Comparison of ENCODE assay signal across 19 cellular contexts in the genomic region with DNA sequence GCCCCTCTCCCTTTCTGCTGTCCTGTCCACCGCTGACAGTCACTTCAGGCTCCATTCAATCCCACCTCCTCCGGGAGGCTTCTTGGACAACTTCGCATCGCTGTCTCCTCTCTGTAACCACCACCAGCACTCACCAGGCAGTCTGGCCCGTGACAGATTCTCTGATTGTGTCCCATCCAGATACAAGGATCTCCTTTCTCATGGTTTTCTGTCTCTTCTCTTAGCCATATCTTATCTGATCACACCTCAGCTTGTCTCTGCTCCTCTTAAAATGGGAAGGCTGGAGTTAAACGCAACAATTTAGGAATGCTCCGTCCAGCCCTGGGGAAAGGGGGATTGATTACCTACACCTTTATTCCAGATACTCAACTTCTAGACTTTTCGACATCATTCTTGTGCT. TPM values are rescaled to one million over a fixed set of nuclear protein-coding genes. Genes with fewer than 3 reads are reported as not detected.
DNase-seq lines count a peak whose midpoint lies in the region; ATAC-seq, FAIRE-seq and TF ChIP-seq lines count a peak whose summit lies in the region.
"Had no signal": no experiment of that assay in that cellular context is flagged by ENCODE, and none has a peak within 500 bp of the region (broad histone marks: within the 10 kb centered on the region; RNA-seq: fewer than 3 reads in every experiment).

No MANE protein-coding gene starts in this region.

- H3K4me3 ChIP-seq in heart left ventricle (no peak overlapping the region), bronchial epithelial cell (ENCODE audit: low read depth, low read length) (no peak overlapping the region), mesendoderm (ENCODE audit: low read length) (no peak overlapping the region), thoracic aorta (no peak overlapping the region)
- H3K4me3 ChIP-seq: GM23248, K562 had no signal

- no peak overlapping the region for H3K4ac ChIP-seq in mesendoderm (ENCODE audit: low read depth, low read length)

- no peak overlapping the region for H3K9ac ChIP-seq in mesendoderm (ENCODE audit: low read length)
- H3K9ac ChIP-seq: GM23248 had no signal

- H3K36me3 ChIP-seq in heart left ventricle (peaks cover 0 to 9% (median 0%) of the 10 kb centered on the region in 9 donors), bronchial epithelial cell (ENCODE audit: control insufficient read depth, insufficient read depth, low read length) (no peaks in the 10 kb centered on the region), mesendoderm (ENCODE audit: control insufficient read depth, insufficient read depth, low read length) (no peaks in the 10 kb centered on the region), thoracic aorta (peaks cover 12% of the 10 kb centered on the region)

- no peak for TF ChIP-seq POLR2A in heart left ventricle (IDR thresholded peaks at IDR 0.05)

- H4K8ac ChIP-seq in mesendoderm (ENCODE audit: low read depth, low read length) = no peak overlapping the region

- H3K27ac ChIP-seq in heart left ventricle = peak overlapping the region; percentile 22 to 93 (median 81)
- H3K27ac ChIP-seq in mesendoderm (ENCODE audit: low read depth, low read length) = peak overlapping the region; percentile 22
- peak overlapping the region; percentile 63 to 86 for H3K27ac ChIP-seq in thoracic aorta
- H3K27ac ChIP-seq: GM23248 had no signal

- H3K18ac ChIP-seq in mesendoderm (ENCODE audit: low read length) = peak overlapping the region; percentile 42

- no peak overlapping the region for H2BK15ac ChIP-seq in mesendoderm (replicated peaks; ENCODE audit: low read depth)

- H4K5ac ChIP-seq in mesendoderm (ENCODE audit: low read length) = no peak overlapping the region

- H3K4me1 ChIP-seq in heart left ventricle (peaks cover 0 to 58% (median 13%) of the 10 kb centered on the region in 12 donors), mesendoderm (ENCODE audit: control insufficient read depth, low read depth, low read length) (peaks cover 15% of the 10 kb centered on the region), thoracic aorta (ENCODE audit: control insufficient read depth in 1 of 2, low read depth in 2 of 2) (peaks cover 9 to 43% of the 10 kb centered on the region in 2 donors)

- ATAC-seq in heart left ventricle = no peak
- ATAC-seq in left ventricle myocardium superior = no peak
- no peak for ATAC-seq in thoracic aorta (ENCODE audit: insufficient number of reproducible peaks, low FRiP score, low read depth)
- ATAC-seq in GM18870 (IDR thresholded peaks at IDR 0.05; ENCODE audit: unreplicated experiment) = no peak
- ATAC-seq in GM19467 (IDR thresholded peaks at IDR 0.05; ENCODE audit: unreplicated experiment) = no peak
- ATAC-seq: K562, Panc1 had no signal

- 46 to 74% (median 52%) methylated on average over 8 of the region's 8 CpGs for WGBS in heart left ventricle, 4 donors
- no CpG with 5 or more reads among the region's 8 CpGs for WGBS in mesendoderm (ENCODE audit: extremely low coverage, insufficient coverage, low lambda C conversion rate)

- peak; percentile 23 for FAIRE-seq in bronchial epithelial cell (lab: Jason Lieb, UNC)
- FAIRE-seq: K562 had no signal

- H3K4me2 ChIP-seq in mesendoderm (ENCODE audit: low read length) = no peak overlapping the region

- peak overlapping the region; percentile 32 for H2AK5ac ChIP-seq in mesendoderm (ENCODE audit: low read length)

- H3K56ac ChIP-seq in mesendoderm (ENCODE audit: low read length) = peak overlapping the region; percentile 75

- H3K79me1 ChIP-seq in mesendoderm (ENCODE audit: low read length) = no peaks in the 10 kb centered on the region

- no peak overlapping the region for H3K23ac ChIP-seq in mesendoderm (ENCODE audit: low read length)

- no peak for DNase-seq in heart left ventricle
- DNase-seq in left ventricle myocardium superior = no peak
- no peak for DNase-seq in bronchial epithelial cell (ENCODE audit: low read depth)
- DNase-seq in mesendoderm = peak; percentile 71
- DNase-seq in thoracic aorta (ENCODE audit: low spot score) = no peak
- DNase-seq in effector CD4-positive, alpha-beta T cell = no peak
- DNase-seq: 8988T; CD4-positive, CD25-positive, alpha-beta regulatory T cell; COR-L47; DMS153; GF-D8; GM23248; NCI-H1105; NCI-H1694; NCI-H2081 treated with DMSO at 0.1 percent for 48 hours had no signal

- intact Hi-C loops in heart left ventricle (cut with DNase I) = loop anchor here in 6 of 10 donors (2.0 to 10.0 kb wide), 8 partner anchors 50 to 478 kb away; no protein-coding TSS in a partner anchor
- intact Hi-C loops in left ventricle myocardium superior (cut with micrococcal nuclease) = no loop called here

- H2BK5ac ChIP-seq in mesendoderm (ENCODE audit: low read length) = peak overlapping the region; percentile 40

- no peaks in the 10 kb centered on the region for H3K79me2 ChIP-seq in mesendoderm (ENCODE audit: control insufficient read depth, insufficient read depth, low read length)

- no peak overlapping the region for H2BK120ac ChIP-seq in mesendoderm (ENCODE audit: low read depth, low read length)

- no peak for TF ChIP-seq CTCF in heart left ventricle (IDR thresholded peaks at IDR 0.05)
- TF ChIP-seq CTCF in bronchial epithelial cell (IDR thresholded peaks at IDR 0.05; ENCODE audit: insufficient read depth, low read length, severe bottlenecking) = no peak
- TF ChIP-seq CTCF in thoracic aorta (IDR thresholded peaks at IDR 0.05) = no peak

- H3K27me3 ChIP-seq in heart left ventricle (no peaks in the 10 kb centered on the region), bronchial epithelial cell (ENCODE audit: control insufficient read depth, insufficient read depth, low read length) (no peaks in the 10 kb centered on the region), mesendoderm (ENCODE audit: insufficient read depth, low read length, poor library complexity) (no peaks in the 10 kb centered on the region), thoracic aorta (replicated peaks; ENCODE audit: insufficient read depth) (no peaks in the 10 kb centered on the region)

- H3K9me3 ChIP-seq in heart left ventricle (no peaks in the 10 kb centered on the region), thoracic aorta (no peaks in the 10 kb centered on the region)

RNA-seq across cellular contexts. Expression of a gene that starts 56.9 kb away (rescaled TPM):
- 10 to 100 TPM in 2 of 9 donors, 1 to 10 TPM in 7; 6.0 to 15.7 (median 8.7) TPM for total RNA-seq in heart left ventricle
- 1 to 10 TPM; 4.3 to 8.6 TPM for polyA plus RNA-seq in heart left ventricle
- total RNA-seq in left ventricle myocardium superior = 9.9 TPM
- total RNA-seq in bronchial epithelial cell = 0.79 and 1.7 TPM in 2 replicates
- polyA plus RNA-seq in mesendoderm (2013, experiment 1 of 2) = 5.3 TPM
- 5.5 TPM for polyA plus RNA-seq in mesendoderm (2013, experiment 2 of 2)
- total RNA-seq in thoracic aorta = 10 to 100 TPM in 1 of 2 donors, 1 to 10 TPM in 1; 7.3 to 10.3 TPM
- total RNA-seq: CD4-positive, CD25-positive, alpha-beta regulatory T cell had no signal

Comparison
In these comparisons a context has a peak if more than half of its experiments do, and no peak if none do; other contexts are left out.
1. H3K27ac ChIP-seq: peak in every context shown above with its lines; median percentile 81 in heart left ventricle; 74 in thoracic aorta; 22 in mesendoderm.